ENCODE assay signal across 7 cellular contexts in genomic region chr4:109559625-109559982, GRCh38. TPM values are rescaled to one million over a fixed set of nuclear protein-coding genes. Genes with fewer than 3 reads are reported as not detected.
A peak's percentile ranks its signal among the peaks of the same experiment; 100 is the strongest.
DNase-seq lines count a peak whose midpoint lies in the region; ATAC-seq and TF ChIP-seq lines count a peak whose summit lies in the region.

No MANE protein-coding gene starts in this region.

- no peak for TF ChIP-seq POLR2A in erythroblast (IDR thresholded peaks at IDR 0.05; ENCODE audit: low read length)

- H3K27ac Mint-ChIP-seq in activated naive CD4-positive, alpha-beta T cell treated with anti-CD3 and anti-CD28 coated beads, Interleukin-2, amount 50 U/mL, for 72 hours: peak overlapping the region; percentile 91 to 99

- no peaks in the 10 kb centered on the region; the same call in 1 of the 2 replicates for H3K36me3 ChIP-seq in OCI-LY1 (ENCODE audit: insufficient read depth, low read length)
- H3K36me3 ChIP-seq in smooth muscle cell (ENCODE audit: low read depth): no peaks in the 10 kb centered on the region

- ATAC-seq in GM18867 (IDR thresholded peaks at IDR 0.05; ENCODE audit: unreplicated experiment) (peak; percentile 25), HG02759 (IDR thresholded peaks at IDR 0.05; ENCODE audit: unreplicated experiment) (peak; percentile 25)
- ATAC-seq in activated naive CD4-positive, alpha-beta T cell treated with anti-CD3 and anti-CD28 coated beads, Interleukin-2, amount 50 U/mL, for 72 hours: peak; percentile 28 to 39

- H3K4me3 ChIP-seq in OCI-LY1 (ENCODE audit: low read depth, low read length, poor library complexity, severe bottlenecking) (peak overlapping the region; percentile 79), smooth muscle cell (peak overlapping the region; percentile 55)

- H3K79me2 ChIP-seq in OCI-LY1 (ENCODE audit: insufficient read depth, low read length) (peaks cover 34% of the 10 kb centered on the region), smooth muscle cell (ENCODE audit: low read depth) (no peaks in the 10 kb centered on the region)

- H3K4me1 ChIP-seq in OCI-LY1 (ENCODE audit: insufficient read depth, low read length, severe bottlenecking) (peaks cover 43% of the 10 kb centered on the region), smooth muscle cell (ENCODE audit: low read depth) (peaks cover 16% of the 10 kb centered on the region)

- H3K27ac ChIP-seq in OCI-LY1 (ENCODE audit: low read depth, low read length, poor library complexity, severe bottlenecking): peak overlapping the region; percentile 91
- no peak overlapping the region for H3K27ac ChIP-seq in smooth muscle cell (ENCODE audit: low read depth)

- peak; percentile 45 to 70 for DNase-seq in activated naive CD4-positive, alpha-beta T cell treated with anti-CD3 and anti-CD28 coated beads, Interleukin-2, amount 50 U/mL, for 72 hours (ENCODE audit: low spot score in 2 of 2)
- DNase-seq in iPS DF 19.7 (ENCODE audit: low read depth, low spot score) (peak; percentile 12), smooth muscle cell (lab: John Stamatoyannopoulos, UW; ENCODE audit: unreplicated experiment) (no peak), erythroblast (lab: John Stamatoyannopoulos, UW) (no peak)

- peaks cover 0 to 3% of the 10 kb centered on the region in 2 donors for H3K9me3 Mint-ChIP-seq in activated naive CD4-positive, alpha-beta T cell treated with anti-CD3 and anti-CD28 coated beads, Interleukin-2, amount 50 U/mL, for 72 hours

- H3K9ac ChIP-seq in OCI-LY1 (ENCODE audit: low read length) (peak overlapping the region; percentile 82), smooth muscle cell (ENCODE audit: low read depth) (no peak overlapping the region)

- H3K27me3 ChIP-seq in OCI-LY1 (ENCODE audit: insufficient read depth, low read length): no peaks in the 10 kb centered on the region
- no peaks in the 10 kb centered on the region for H3K27me3 ChIP-seq in smooth muscle cell (ENCODE audit: low read depth)

- peak overlapping the region; percentile 69 for H3K4me2 ChIP-seq in OCI-LY1 (ENCODE audit: low read length)
- peak overlapping the region; percentile 89 for H3K4me2 ChIP-seq in smooth muscle cell

- peaks cover 26 to 31% of the 10 kb centered on the region in 2 donors for H3K36me3 Mint-ChIP-seq in activated naive CD4-positive, alpha-beta T cell treated with anti-CD3 and anti-CD28 coated beads, Interleukin-2, amount 50 U/mL, for 72 hours

- TF ChIP-seq CTCF in OCI-LY1 (IDR thresholded peaks at IDR 0.05; ENCODE audit: low read length) (no peak), smooth muscle cell (IDR thresholded peaks at IDR 0.05; ENCODE audit: borderline replicate concordance, insufficient read depth, poor library complexity, severe bottlenecking) (no peak)

- no peaks in the 10 kb centered on the region for H4K20me1 ChIP-seq in OCI-LY1 (ENCODE audit: insufficient read depth, low read length)
- no peaks in the 10 kb centered on the region for H4K20me1 ChIP-seq in smooth muscle cell (ENCODE audit: low read depth)

- H3K9me3 ChIP-seq in OCI-LY1 (ENCODE audit: low read length): no peaks in the 10 kb centered on the region
- H3K9me3 ChIP-seq in smooth muscle cell (replicated peaks; ENCODE audit: low read depth): no peaks in the 10 kb centered on the region

- H3F3A ChIP-seq in OCI-LY1 (ENCODE audit: insufficient read depth, low read length) (no peaks in the 10 kb centered on the region), smooth muscle cell (ENCODE audit: low read depth) (no peaks in the 10 kb centered on the region)

- no peaks in the 10 kb centered on the region for H3K9me2 ChIP-seq in OCI-LY1 (ENCODE audit: low read depth, low read length)

- 5% methylated on average over 27 of the region's 27 CpGs for WGBS in smooth muscle cell (ENCODE audit: low lambda C conversion rate)

- H2AFZ ChIP-seq in OCI-LY1 (ENCODE audit: low read length) (0 out of 2 replicates have a peak overlapping the region, but pooled peaks have one; percentile 68), smooth muscle cell (ENCODE audit: low read depth) (no peak overlapping the region)

RNA-seq across cellular contexts. Expression of gene MCUB, which starts 0.4 kb away (rescaled TPM):
- total RNA-seq in activated naive CD4-positive, alpha-beta T cell treated with anti-CD3 and anti-CD28 coated beads, Interleukin-2, amount 50 U/mL, for 72 hours: 10 to 100 TPM; 63.9 to 69.9 TPM
- 6.4 and 6.7 TPM in 2 replicates for total RNA-seq in smooth muscle cell
- 2.6 and 9.8 TPM in 2 replicates for polyA plus RNA-seq in smooth muscle cell

Comparison
In these comparisons a context has a peak if more than half of its experiments do, and no peak if none do; other contexts are left out.
1. DNase-seq: peak in activated naive CD4-positive, alpha-beta T cell treated with anti-CD3 and anti-CD28 coated beads, Interleukin-2, amount 50 U/mL, for 72 hours (2 of 2) and iPS DF 19.7 (single experiment); none in smooth muscle cell (single experiment) and erythroblast (0 of 2).
2. Peak in every context shown above with its lines, with median percentiles within 50 percentile points of each other: ATAC-seq.